1 cellular context compared by ENCODE assay signal in genomic region chr19:623175-623916, GRCh38.
TF ChIP-seq lines count a peak whose summit lies in the region.

No MANE protein-coding gene starts in this region.

TF ChIP-seq in HepG2, 621 proteins besides CTCF, POLR2A, EP300 and RAD21:
- no peak for TF ChIP-seq ATF3 (CRISPR knock-in tag; IDR thresholded peaks at IDR 0.05)
- TF ChIP-seq, protein P1, sequence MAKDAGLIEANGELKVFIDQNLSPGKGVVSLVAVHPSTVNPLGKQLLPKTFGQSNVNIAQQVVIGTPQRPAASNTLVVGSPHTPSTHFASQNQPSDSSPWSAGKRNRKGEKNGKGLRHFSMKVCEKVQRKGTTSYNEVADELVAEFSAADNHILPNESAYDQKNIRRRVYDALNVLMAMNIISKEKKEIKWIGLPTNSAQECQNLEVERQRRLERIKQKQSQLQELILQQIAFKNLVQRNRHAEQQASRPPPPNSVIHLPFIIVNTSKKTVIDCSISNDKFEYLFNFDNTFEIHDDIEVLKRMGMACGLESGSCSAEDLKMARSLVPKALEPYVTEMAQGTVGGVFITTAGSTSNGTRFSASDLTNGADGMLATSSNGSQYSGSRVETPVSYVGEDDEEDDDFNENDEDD (CRISPR knock-in tag; IDR thresholded peaks at IDR 0.05; ENCODE audit: borderline replicate concordance), result no peak
- no peak for TF ChIP-seq ZNF713 (CRISPR knock-in tag; IDR thresholded peaks at IDR 0.05)
- no peak for TF ChIP-seq SMAD3 (CRISPR knock-in tag; IDR thresholded peaks at IDR 0.05)
- no peak for TF ChIP-seq ZNF501 (CRISPR knock-in tag; IDR thresholded peaks at IDR 0.05)
- TF ChIP-seq GABPA (IDR thresholded peaks at IDR 0.05; ENCODE audit: low read depth, low read length), result no peak
- no peak for TF ChIP-seq GABPA (CRISPR knock-in tag; IDR thresholded peaks at IDR 0.05; ENCODE audit: low read depth)
- TF ChIP-seq AGO2 (optimal IDR thresholded peaks at IDR 0.05; ENCODE audit: low read depth, low read length), result peak; percentile 82
- TF ChIP-seq EEA1 (CRISPR knock-in tag; IDR thresholded peaks at IDR 0.05; ENCODE audit: borderline replicate concordance), result no peak
- no peak for TF ChIP-seq ZFX (CRISPR knock-in tag; IDR thresholded peaks at IDR 0.05; ENCODE audit: low read depth)
- no peak for TF ChIP-seq ATM (IDR thresholded peaks at IDR 0.05; ENCODE audit: borderline replicate concordance)
- TF ChIP-seq ZNF598 (CRISPR knock-in tag; IDR thresholded peaks at IDR 0.05; ENCODE audit: borderline replicate concordance), result no peak
- TF ChIP-seq SALL2 (CRISPR knock-in tag; IDR thresholded peaks at IDR 0.05), result no peak
- TF ChIP-seq RBFOX2 (IDR thresholded peaks at IDR 0.05; ENCODE audit: low read depth, low read length), result peak; percentile 53; the same call in 1 of the 2 replicates
